In the genomic region with DNA sequence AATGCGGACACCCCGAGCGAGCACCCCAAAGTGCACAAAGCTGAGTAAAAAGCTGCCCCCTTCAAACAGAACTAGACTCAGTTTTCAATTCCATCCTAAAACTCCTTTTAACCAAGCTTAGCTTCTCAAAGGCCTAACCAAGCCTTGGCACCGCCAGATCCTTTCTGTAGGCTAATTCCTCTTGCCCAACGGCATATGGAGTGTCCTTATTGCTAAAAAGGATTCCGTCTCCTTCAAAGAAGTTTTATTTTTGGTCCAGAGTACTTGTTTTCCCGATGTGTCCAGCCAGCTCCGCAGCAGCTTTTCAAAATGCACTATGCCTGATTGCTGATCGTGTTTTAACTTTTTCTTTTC, we compare ENCODE assay signal across 1 cellular context.
TF ChIP-seq lines count a peak whose summit lies in the region.

No MANE protein-coding gene starts in this region.

TF ChIP-seq in A549, 52 proteins besides CTCF, POLR2A, EP300 and RAD21 (continued from another document):
- TF ChIP-seq, protein P1, sequence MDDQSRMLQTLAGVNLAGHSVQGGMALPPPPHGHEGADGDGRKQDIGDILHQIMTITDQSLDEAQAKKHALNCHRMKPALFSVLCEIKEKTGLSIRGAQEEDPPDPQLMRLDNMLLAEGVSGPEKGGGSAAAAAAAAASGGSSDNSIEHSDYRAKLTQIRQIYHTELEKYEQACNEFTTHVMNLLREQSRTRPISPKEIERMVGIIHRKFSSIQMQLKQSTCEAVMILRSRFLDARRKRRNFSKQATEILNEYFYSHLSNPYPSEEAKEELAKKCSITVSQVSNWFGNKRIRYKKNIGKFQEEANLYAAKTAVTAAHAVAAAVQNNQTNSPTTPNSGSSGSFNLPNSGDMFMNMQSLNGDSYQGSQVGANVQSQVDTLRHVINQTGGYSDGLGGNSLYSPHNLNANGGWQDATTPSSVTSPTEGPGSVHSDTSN (IDR thresholded peaks at IDR 0.05), result peak; percentile 11; the same call in 1 of the 2 replicates
- peak; percentile 84 for TF ChIP-seq POLR2AphosphoS2 (conservative IDR thresholded peaks at IDR 0.05; ENCODE audit: low read length)
- no peak for TF ChIP-seq SREBF2 (IDR thresholded peaks at IDR 0.05)
- TF ChIP-seq, protein P2, sequence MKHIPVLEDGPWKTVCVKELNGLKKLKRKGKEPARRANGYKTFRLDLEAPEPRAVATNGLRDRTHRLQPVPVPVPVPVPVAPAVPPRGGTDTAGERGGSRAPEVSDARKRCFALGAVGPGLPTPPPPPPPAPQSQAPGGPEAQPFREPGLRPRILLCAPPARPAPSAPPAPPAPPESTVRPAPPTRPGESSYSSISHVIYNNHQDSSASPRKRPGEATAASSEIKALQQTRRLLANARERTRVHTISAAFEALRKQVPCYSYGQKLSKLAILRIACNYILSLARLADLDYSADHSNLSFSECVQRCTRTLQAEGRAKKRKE (CRISPR knock-in tag; IDR thresholded peaks at IDR 0.05; ENCODE audit: low read depth), result peak; percentile 72; the same call in 1 of the 2 replicates
- TF ChIP-seq EHF (CRISPR knock-in tag; IDR thresholded peaks at IDR 0.05), result peak; percentile 77
- TF ChIP-seq RARB (CRISPR knock-in tag; IDR thresholded peaks at IDR 0.05), result peak; percentile 76
- peak; percentile 88; the same call in 1 of the 2 replicates for TF ChIP-seq TP53 (CRISPR knock-in tag; IDR thresholded peaks at IDR 0.05)
